ENCODE assay signal across 1 cellular context in the genomic region with DNA sequence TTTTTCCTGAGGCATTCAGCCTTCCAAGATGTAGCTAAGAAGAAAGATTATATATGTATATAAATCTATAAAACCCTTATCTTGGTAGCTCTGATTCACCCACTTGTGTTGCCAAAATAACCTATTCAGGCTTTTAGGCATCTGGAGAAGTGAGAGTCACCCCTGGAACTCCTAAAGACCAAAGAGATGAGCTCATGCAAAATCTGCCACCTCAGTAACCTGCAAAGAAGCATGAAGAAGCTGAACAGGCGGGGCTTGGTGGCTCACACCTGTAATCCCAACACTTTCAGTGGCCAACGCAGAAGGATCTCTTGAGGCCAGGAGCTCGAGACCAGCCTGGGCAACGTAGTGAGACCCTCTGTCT.
TF ChIP-seq lines count a peak whose summit lies in the region.

No MANE protein-coding gene starts in this region.

TF ChIP-seq in SK-N-SH treated with all-trans-retinoic acid at 6 μM for 48 hours, 23 proteins besides CTCF, POLR2A, EP300 and RAD21 (continued from another document):
- no peak for TF ChIP-seq ZNF70 (CRISPR knock-in tag; IDR thresholded peaks at IDR 0.05)
- TF ChIP-seq, protein P1, sequence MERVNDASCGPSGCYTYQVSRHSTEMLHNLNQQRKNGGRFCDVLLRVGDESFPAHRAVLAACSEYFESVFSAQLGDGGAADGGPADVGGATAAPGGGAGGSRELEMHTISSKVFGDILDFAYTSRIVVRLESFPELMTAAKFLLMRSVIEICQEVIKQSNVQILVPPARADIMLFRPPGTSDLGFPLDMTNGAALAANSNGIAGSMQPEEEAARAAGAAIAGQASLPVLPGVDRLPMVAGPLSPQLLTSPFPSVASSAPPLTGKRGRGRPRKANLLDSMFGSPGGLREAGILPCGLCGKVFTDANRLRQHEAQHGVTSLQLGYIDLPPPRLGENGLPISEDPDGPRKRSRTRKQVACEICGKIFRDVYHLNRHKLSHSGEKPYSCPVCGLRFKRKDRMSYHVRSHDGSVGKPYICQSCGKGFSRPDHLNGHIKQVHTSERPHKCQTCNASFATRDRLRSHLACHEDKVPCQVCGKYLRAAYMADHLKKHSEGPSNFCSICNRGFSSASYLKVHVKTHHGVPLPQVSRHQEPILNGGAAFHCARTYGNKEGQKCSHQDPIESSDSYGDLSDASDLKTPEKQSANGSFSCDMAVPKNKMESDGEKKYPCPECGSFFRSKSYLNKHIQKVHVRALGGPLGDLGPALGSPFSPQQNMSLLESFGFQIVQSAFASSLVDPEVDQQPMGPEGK (CRISPR knock-in tag; IDR thresholded peaks at IDR 0.05; ENCODE audit: borderline replicate concordance), result no peak
